Comparison of ENCODE assay signal across 8 cellular contexts in genomic region chr14:24232121-24232644, GRCh38. TPM values are rescaled to one million over a fixed set of nuclear protein-coding genes. Genes with fewer than 3 reads are reported as not detected.
DNase-seq lines count a peak whose midpoint lies in the region; ATAC-seq and TF ChIP-seq lines count a peak whose summit lies in the region.

TSS of gene NEDD8 (minus strand) at chr14:24232367. CDS start at chr14:24232267, 100 bp downstream.

- no peaks in the 10 kb centered on the region for H3K27me3 ChIP-seq in left ventricle myocardium inferior (ENCODE audit: low read depth)
- H3K27me3 ChIP-seq in prostate gland (replicated peaks; ENCODE audit: insufficient read depth): no peaks in the 10 kb centered on the region

- no peaks in the 10 kb centered on the region for H3K27me3 Mint-ChIP-seq in T-helper 1 cell treated with Interleukin-12 subunit alpha and Interleukin-12 subunit beta and Interleukin-4 antibody, amounts not matched to agents 30 μg/mL and 1 μg/mL, for 36 hours (ENCODE audit: low read depth)

- H3K4me1 ChIP-seq in left ventricle myocardium inferior: peaks cover 53% of the 10 kb centered on the region
- peaks cover 7% of the 10 kb centered on the region for H3K4me1 ChIP-seq in prostate gland (replicated peaks)

- H3K36me3 Mint-ChIP-seq in T-helper 1 cell treated with Interleukin-12 subunit alpha and Interleukin-12 subunit beta and Interleukin-4 antibody, amounts not matched to agents 30 μg/mL and 1 μg/mL, for 36 hours (ENCODE audit: low read depth): peaks cover 30% of the 10 kb centered on the region

- peak within 1 kb of the TSS; percentile 97 for H3K4me3 Mint-ChIP-seq in T-helper 1 cell treated with Interleukin-12 subunit alpha and Interleukin-12 subunit beta and Interleukin-4 antibody, amounts not matched to agents 30 μg/mL and 1 μg/mL, for 36 hours

- DNase-seq in NCI-H1694 treated with DMSO at 0.1 percent for 48 hours (lab: John Stamatoyannopoulos, UW) (peak; percentile 91), amniotic stem cell (lab: John Stamatoyannopoulos, UW) (peak; percentile 76), left ventricle myocardium inferior (peak; percentile 93), prostate gland (ENCODE audit: low spot score) (peak; percentile 90), ureter (ENCODE audit: low spot score) (peak; percentile 95)

- peak; percentile 81 for ATAC-seq in HG02885 (IDR thresholded peaks at IDR 0.05; ENCODE audit: poor library complexity, unreplicated experiment)

- TF ChIP-seq POLR2A in GM15510 (IDR thresholded peaks at IDR 0.05; ENCODE audit: borderline replicate concordance, extremely low read depth, insufficient read length) (peak; percentile 59), prostate gland (IDR thresholded peaks at IDR 0.05) (peak; percentile 43)

- H3K9me3 ChIP-seq in left ventricle myocardium inferior (replicated peaks): no peaks in the 10 kb centered on the region
- no peaks in the 10 kb centered on the region for H3K9me3 ChIP-seq in prostate gland

- H3K27ac Mint-ChIP-seq in T-helper 1 cell treated with Interleukin-12 subunit alpha and Interleukin-12 subunit beta and Interleukin-4 antibody, amounts not matched to agents 30 μg/mL and 1 μg/mL, for 36 hours: peak within 1 kb of the TSS; percentile 91

- H3K36me3 ChIP-seq in left ventricle myocardium inferior (peaks cover 34% of the 10 kb centered on the region), prostate gland (peaks cover 1 to 6% of the 10 kb centered on the region in 2 donors)

- intact Hi-C loops in left ventricle myocardium inferior (cut with micrococcal nuclease) (no loop called here), prostate gland (cut with DNase I) (no loop called here)

- H3K4me1 Mint-ChIP-seq in T-helper 1 cell treated with Interleukin-12 subunit alpha and Interleukin-12 subunit beta and Interleukin-4 antibody, amounts not matched to agents 30 μg/mL and 1 μg/mL, for 36 hours (ENCODE audit: low read depth): peaks cover 39% of the 10 kb centered on the region

- TF ChIP-seq CTCF in left ventricle myocardium inferior (IDR thresholded peaks at IDR 0.05; ENCODE audit: borderline replicate concordance) (no peak), prostate gland (IDR thresholded peaks at IDR 0.05) (peak in 1 of 4 experiments; percentile 7)

- H3K4me3 ChIP-seq in left ventricle myocardium inferior (peak within 1 kb of the TSS; percentile 90), prostate gland (peak within 1 kb of the TSS; percentile 71 to 72)

- no peaks in the 10 kb centered on the region for H3K9me3 Mint-ChIP-seq in T-helper 1 cell treated with Interleukin-12 subunit alpha and Interleukin-12 subunit beta and Interleukin-4 antibody, amounts not matched to agents 30 μg/mL and 1 μg/mL, for 36 hours

- WGBS in prostate gland: 0% methylated on average over 27 of the region's 30 CpGs

- H3K27ac ChIP-seq in left ventricle myocardium inferior (replicated peaks) (peak within 1 kb of the TSS; percentile 97), prostate gland (peak within 1 kb of the TSS; percentile 83 to 88)

RNA-seq across cellular contexts. Expression of gene NEDD8, which starts in this region (rescaled TPM):
- 214 TPM for total RNA-seq in left ventricle myocardium inferior
- total RNA-seq in prostate gland: 100 to 1,000 TPM; 114 to 185 TPM
- total RNA-seq in ureter: 159 TPM

Comparison
In these comparisons a context has a peak if more than half of its experiments do, and no peak if none do; other contexts are left out.
1. Peak in every context shown above with its lines: DNase-seq, ATAC-seq, H3K4me3 ChIP-seq and H3K27ac ChIP-seq.